Comparison of ENCODE assay signal across 12 cellular contexts in genomic region chr19:51447510-51447909, GRCh38. TPM values are rescaled to one million over a fixed set of nuclear protein-coding genes. Genes with fewer than 3 reads are reported as not detected.
"Had no signal": no experiment of that assay in that cellular context is flagged by ENCODE, and none has a peak within 500 bp of the region (broad histone marks: within the 10 kb centered on the region; RNA-seq: fewer than 3 reads in every experiment).

No MANE protein-coding gene starts in this region.

RNA-seq across cellular contexts. Expression of gene SIGLEC8, which starts 10.7 kb away (rescaled TPM):
- total RNA-seq: activated B cell treated with CpG ODN at 0.5 μM for 24 hours; activated CD8-positive, alpha-beta memory T cell treated with anti-CD3 and anti-CD28 coated beads, Interleukin-2, amount 10 ng/mL, durations not matched to agents 7 days and 5 days; activated T-cell treated with anti-CD3 and anti-CD28 coated beads, Interleukin-2, amount 50 U/mL, for 4 hours; cardiac muscle cell; LHCN-M2; M059J; SJCRH30; T-helper 1 cell treated with Interleukin-12 subunit alpha and Interleukin-12 subunit beta and Interleukin-4 antibody, amounts not matched to agents 30 ng/mL and 1 ng/mL, for 36 hours had no signal
- polyA plus RNA-seq: cardiac muscle cell, SK-N-SH had no signal

RNA-seq across cellular contexts. Expression of gene SIGLEC10, which starts 30.1 kb away (rescaled TPM):
- total RNA-seq: cardiac muscle cell, LHCN-M2, M059J, SJCRH30 had no signal
- polyA plus RNA-seq: SK-N-SH had no signal

RNA-seq across cellular contexts. Expression of gene CEACAM18, which starts 30.8 kb away (rescaled TPM):
- total RNA-seq: activated B cell treated with CpG ODN at 0.5 μM for 24 hours; activated CD8-positive, alpha-beta memory T cell treated with anti-CD3 and anti-CD28 coated beads, Interleukin-2, amount 10 ng/mL, durations not matched to agents 7 days and 5 days; activated T-cell treated with anti-CD3 and anti-CD28 coated beads, Interleukin-2, amount 50 U/mL, for 4 hours; cardiac muscle cell; LHCN-M2; M059J; Right ventricle myocardium superior; SJCRH30; T-helper 1 cell treated with Interleukin-12 subunit alpha and Interleukin-12 subunit beta and Interleukin-4 antibody, amounts not matched to agents 30 ng/mL and 1 ng/mL, for 36 hours had no signal
- polyA plus RNA-seq: adipose tissue, cardiac muscle cell, SK-N-SH had no signal

RNA-seq across cellular contexts. Expression of gene SIGLEC12, which starts 54.1 kb away (rescaled TPM):
- total RNA-seq: activated B cell treated with CpG ODN at 0.5 μM for 24 hours; cardiac muscle cell; LHCN-M2; M059J; Right ventricle myocardium superior; SJCRH30; T-helper 1 cell treated with Interleukin-12 subunit alpha and Interleukin-12 subunit beta and Interleukin-4 antibody, amounts not matched to agents 30 ng/mL and 1 ng/mL, for 36 hours had no signal
- polyA plus RNA-seq: cardiac muscle cell, SK-N-SH had no signal

RNA-seq across cellular contexts. Expression of gene C19orf84, which starts 57.1 kb away (rescaled TPM):
- total RNA-seq: activated B cell treated with CpG ODN at 0.5 μM for 24 hours; activated CD8-positive, alpha-beta memory T cell treated with anti-CD3 and anti-CD28 coated beads, Interleukin-2, amount 10 ng/mL, durations not matched to agents 7 days and 5 days; activated T-cell treated with anti-CD3 and anti-CD28 coated beads, Interleukin-2, amount 50 U/mL, for 4 hours; cardiac muscle cell; LHCN-M2; M059J; Peyer's patch; Right ventricle myocardium superior; SJCRH30 had no signal
- polyA plus RNA-seq: cardiac muscle cell, SK-N-SH had no signal
